Comparison of ENCODE assay signal across 21 cellular contexts in the genomic region with DNA sequence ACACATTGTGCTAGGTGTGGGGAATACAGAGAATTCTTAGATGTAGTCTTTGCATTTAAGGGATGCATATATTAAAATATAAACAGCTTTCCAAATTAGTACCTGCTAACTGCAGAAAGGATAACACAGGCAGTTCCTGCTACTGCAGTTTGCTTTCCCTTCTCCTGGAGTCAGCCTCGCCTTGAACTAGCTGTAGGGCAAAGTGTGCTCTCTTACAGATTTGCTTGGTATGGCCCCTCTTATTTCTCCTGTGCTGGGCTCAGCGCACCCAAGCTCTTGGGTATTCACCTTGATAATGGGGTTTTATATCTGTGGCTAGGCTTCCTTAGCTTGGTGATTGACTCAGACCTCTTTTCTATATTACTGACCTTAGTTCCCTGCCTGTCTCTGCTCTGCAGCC.
DNase-seq lines count a peak whose midpoint lies in the region; ATAC-seq, FAIRE-seq and TF ChIP-seq lines count a peak whose summit lies in the region.
"Had no signal": no experiment of that assay in that cellular context is flagged by ENCODE, and none has a peak within 500 bp of the region (broad histone marks: within the 10 kb centered on the region; RNA-seq: fewer than 3 reads in every experiment).

No MANE protein-coding gene starts in this region.

- no peak for TF ChIP-seq EP300 in esophagus muscularis mucosa (IDR thresholded peaks at IDR 0.05)

- 78% methylated on average over 2 of the region's 2 CpGs for WGBS in esophagus muscularis mucosa

- H3K9ac ChIP-seq in keratinocyte (ENCODE audit: control insufficient read depth, extremely low read depth, insufficient read depth, low read length): no peak overlapping the region
- H3K9ac ChIP-seq: BLaER1 had no signal

- H3K4me3 ChIP-seq in Panc1 (ENCODE audit: low read depth in 2 of 2, low read length in 2 of 2) (no peak overlapping the region), esophagus muscularis mucosa (no peak overlapping the region), keratinocyte (ENCODE audit: control insufficient read depth in 2 of 3, extremely low read depth in 1 of 3, insufficient read depth in 2 of 3, low read depth in 1 of 3, low read length in 3 of 3) (no peak overlapping the region)
- H3K4me3 ChIP-seq: BLaER1 had no signal

- H3K27me3 Mint-ChIP-seq in activated T-cell treated with anti-CD3 and anti-CD28 coated beads, Interleukin-2, amount 50 U/mL, for 24 hours: no peaks in the 10 kb centered on the region
- H3K27me3 Mint-ChIP-seq: CD4-positive, CD25-positive, alpha-beta regulatory T cell had no signal

- H3K36me3 Mint-ChIP-seq in activated T-cell treated with anti-CD3 and anti-CD28 coated beads, Interleukin-2, amount 50 U/mL, for 24 hours (ENCODE audit: low read depth): no peaks in the 10 kb centered on the region
- H3K36me3 Mint-ChIP-seq: CD14-positive monocyte; CD4-positive, alpha-beta memory T cell; CD4-positive, CD25-positive, alpha-beta regulatory T cell; CD8-positive, alpha-beta memory T cell had no signal

- DNase-seq in Panc1 (ENCODE audit: low read depth, low spot score): no peak
- peak; percentile 84 for DNase-seq in esophagus muscularis mucosa (ENCODE audit: extremely low spot score)
- no peak for DNase-seq in keratinocyte (ENCODE audit: low read depth, low spot score)
- DNase-seq in DMS114 treated with DMSO at 0.1 percent for 48 hours (lab: John Stamatoyannopoulos, UW; ENCODE audit: unreplicated experiment): no peak
- DNase-seq in activated T-cell treated with anti-CD3 and anti-CD28 coated beads, Interleukin-2, amount 50 U/mL, for 24 hours: no peak
- DNase-seq: 8988T; ACHN; BE2C; C1 segment of cervical spinal cord; CD4-positive, alpha-beta memory T cell; CD4-positive, CD25-positive, alpha-beta regulatory T cell; CD8-positive, alpha-beta memory T cell; COR-L47; DMS79 treated with DMSO at 0.1 percent for 48 hours; GF-D8 had no signal

- no peaks in the 10 kb centered on the region for H3K9me1 ChIP-seq in keratinocyte (ENCODE audit: control insufficient read depth, extremely low read depth, insufficient read depth, low read length)

- H3K79me2 ChIP-seq in keratinocyte (ENCODE audit: control insufficient read depth, insufficient read depth, low read length): no peaks in the 10 kb centered on the region

- H3K9me3 ChIP-seq in Panc1 (ENCODE audit: control insufficient read depth, insufficient read depth, low read depth, low read length) (no peaks in the 10 kb centered on the region), esophagus muscularis mucosa (no peaks in the 10 kb centered on the region), keratinocyte (ENCODE audit: control insufficient read depth, low read depth, low read length) (no peaks in the 10 kb centered on the region)
- H3K9me3 ChIP-seq: BE2C had no signal

- no peaks in the 10 kb centered on the region for H3K36me3 ChIP-seq in Panc1 (ENCODE audit: control insufficient read depth, insufficient read depth, low read length)
- H3K36me3 ChIP-seq in esophagus muscularis mucosa: no peaks in the 10 kb centered on the region
- no peaks in the 10 kb centered on the region for H3K36me3 ChIP-seq in keratinocyte (ENCODE audit: control insufficient read depth in 2 of 2, extremely low read depth in 1 of 2, insufficient read depth in 2 of 2, low read length in 2 of 2)
- H3K36me3 ChIP-seq: BE2C, BLaER1 had no signal

- intact Hi-C loops in Panc1 (cut with micrococcal nuclease; ENCODE audit: unreplicated experiment) (no loop called here), esophagus muscularis mucosa (cut with DNase I) (no loop called here)

- H3K9me3 Mint-ChIP-seq in activated T-cell treated with anti-CD3 and anti-CD28 coated beads, Interleukin-2, amount 50 U/mL, for 24 hours: peaks cover under 1% of the 10 kb centered on the region

- H3K4me1 ChIP-seq in Panc1 (ENCODE audit: control insufficient read depth, insufficient read depth, low read length): peaks cover 9% of the 10 kb centered on the region
- H3K4me1 ChIP-seq in esophagus muscularis mucosa: no peaks in the 10 kb centered on the region
- H3K4me1 ChIP-seq in keratinocyte (ENCODE audit: control insufficient read depth, extremely low read depth, insufficient read depth, low read length): no peaks in the 10 kb centered on the region
- H3K4me1 ChIP-seq: BE2C had no signal

- H4K20me1 ChIP-seq in keratinocyte (ENCODE audit: control insufficient read depth, extremely low read depth, insufficient read depth, low read length): no peaks in the 10 kb centered on the region
- H4K20me1 ChIP-seq: BLaER1 had no signal

- no peaks in the 10 kb centered on the region for H3K4me1 Mint-ChIP-seq in activated T-cell treated with anti-CD3 and anti-CD28 coated beads, Interleukin-2, amount 50 U/mL, for 24 hours (ENCODE audit: low read depth)
- H3K4me1 Mint-ChIP-seq: CD14-positive monocyte; CD4-positive, alpha-beta memory T cell; CD4-positive, CD25-positive, alpha-beta regulatory T cell; CD8-positive, alpha-beta memory T cell had no signal

- CTCF ChIA-PET in Panc1 (lab: Charles Lee): no interaction called here

- no peak for TF ChIP-seq POLR2A in esophagus muscularis mucosa (IDR thresholded peaks at IDR 0.05; ENCODE audit: low read depth)

- no peaks in the 10 kb centered on the region for H3K27me3 ChIP-seq in Panc1 (ENCODE audit: control insufficient read depth, insufficient read depth, low read length)
- no peaks in the 10 kb centered on the region for H3K27me3 ChIP-seq in esophagus muscularis mucosa
- H3K27me3 ChIP-seq in keratinocyte (ENCODE audit: control insufficient read depth, extremely low read depth, insufficient read depth, low read length): no peaks in the 10 kb centered on the region
- H3K27me3 ChIP-seq: BE2C, BLaER1 had no signal

- TF ChIP-seq CTCF in Panc1 (IDR thresholded peaks at IDR 0.05) (no peak), esophagus muscularis mucosa (IDR thresholded peaks at IDR 0.05) (no peak), keratinocyte (optimal IDR thresholded peaks at IDR 0.05 in 1 of 3, IDR thresholded peaks at IDR 0.05 in 1 of 3, conservative IDR thresholded peaks at IDR 0.05 in 1 of 3; ENCODE audit: extremely low read depth in 1 of 3, insufficient read depth in 2 of 3, low read length in 3 of 3) (no peak)

- H3K4me2 ChIP-seq in keratinocyte (ENCODE audit: control insufficient read depth, extremely low read depth, insufficient read depth, low read depth, low read length): no peak overlapping the region
- H3K4me2 ChIP-seq: BLaER1 had no signal

- POLR2A ChIA-PET in Panc1 (lab: Charles Lee): interaction anchor here (0.5 kb wide), 1 partner anchor 50 kb away, joined by 3 read pairs; no protein-coding TSS in a partner anchor

- in situ Hi-C loops in Panc1 (cut with HindIII; ENCODE audit: low pct_unique_long_range_greater_than_20kb, low sequenced_read_pairs): no loop called here

- dilution Hi-C loops in keratinocyte (cut with MboI; ENCODE audit: extremely low pct_ligation_motif_present, low sequenced_read_pairs): no loop called here

- H2AFZ ChIP-seq in keratinocyte (ENCODE audit: control insufficient read depth, low read length): no peak overlapping the region

- peak overlapping the region; percentile 35; the same call in 1 of the 2 replicates for H3K27ac ChIP-seq in Panc1 (ENCODE audit: low read length)
- no peak overlapping the region for H3K27ac ChIP-seq in esophagus muscularis mucosa (replicated peaks in 1 of 4)
- no peak overlapping the region for H3K27ac ChIP-seq in keratinocyte (ENCODE audit: control insufficient read depth, insufficient read depth, low read length)
- H3K27ac ChIP-seq: BLaER1 had no signal

- BruUV-seq in Panc1 (replicated peaks; lab: Mats Ljungman, UMichigan): no TSS peak

- peak; percentile 39 for FAIRE-seq in keratinocyte (lab: Jason Lieb, UNC)
- FAIRE-seq: A204.1, G401.6, GM12891, GM19239 had no signal

- peak; percentile 26; the same call in 1 of the 2 replicates for ATAC-seq in Panc1

- H3K27ac Mint-ChIP-seq in activated T-cell treated with anti-CD3 and anti-CD28 coated beads, Interleukin-2, amount 50 U/mL, for 24 hours: no peak overlapping the region
- H3K27ac Mint-ChIP-seq: CD14-positive monocyte; CD4-positive, alpha-beta memory T cell; CD4-positive, CD25-positive, alpha-beta regulatory T cell; CD8-positive, alpha-beta memory T cell had no signal

- H3K4me3 Mint-ChIP-seq in activated T-cell treated with anti-CD3 and anti-CD28 coated beads, Interleukin-2, amount 50 U/mL, for 24 hours: no peak overlapping the region
- H3K4me3 Mint-ChIP-seq: CD14-positive monocyte; CD4-positive, alpha-beta memory T cell; CD4-positive, CD25-positive, alpha-beta regulatory T cell; CD8-positive, alpha-beta memory T cell had no signal
